ENCODE assay signal across 2 cellular contexts in genomic region chr5:43366680-43367246, GRCh38. TPM values are rescaled to one million over a fixed set of nuclear protein-coding genes. Genes with fewer than 3 reads are reported as not detected.
"Had no signal": no experiment of that assay in that cellular context is flagged by ENCODE, and none has a peak within 500 bp of the region (broad histone marks: within the 10 kb centered on the region; RNA-seq: fewer than 3 reads in every experiment).

No MANE protein-coding gene starts in this region.

RNA-seq across cellular contexts. Expression of gene CCL28, which starts 45.4 kb away (rescaled TPM):
- total RNA-seq: H4, H7 had no signal
